Comparison of ENCODE assay signal across 9 cellular contexts in the genomic region with DNA sequence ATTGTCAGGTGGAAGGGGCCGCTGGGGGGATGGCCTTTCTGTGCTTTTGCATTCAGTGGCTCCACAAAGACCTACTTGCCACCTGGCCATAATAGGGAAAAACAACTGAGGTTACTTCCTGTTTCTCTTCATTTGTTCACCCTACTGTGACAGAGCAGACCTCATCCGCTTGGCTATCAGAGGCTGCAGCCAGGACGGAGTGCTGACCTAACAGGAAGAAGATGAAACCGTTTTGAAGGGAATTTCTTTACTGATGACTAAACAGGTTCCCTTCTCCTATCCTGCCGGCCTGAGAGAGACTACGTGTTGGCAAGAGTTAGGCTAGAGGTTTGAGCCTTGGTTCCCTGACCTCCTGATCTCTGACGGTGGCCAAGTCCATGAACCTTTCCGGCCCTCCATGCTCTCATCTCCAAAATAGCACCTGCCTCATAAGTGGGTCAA. TPM values are rescaled to one million over a fixed set of nuclear protein-coding genes. Genes with fewer than 3 reads are reported as not detected.
DNase-seq lines count a peak whose midpoint lies in the region; ATAC-seq and TF ChIP-seq lines count a peak whose summit lies in the region.
"Had no signal": no experiment of that assay in that cellular context is flagged by ENCODE, and none has a peak within 500 bp of the region (broad histone marks: within the 10 kb centered on the region; RNA-seq: fewer than 3 reads in every experiment).

No MANE protein-coding gene starts in this region.

- peak overlapping the region in 1 of 4 donors; percentile 53 for H3K27ac ChIP-seq in Peyer's patch
- peak overlapping the region; percentile 58 for H3K27ac ChIP-seq in neutrophil
- H3K27ac ChIP-seq in suprapubic skin = no peak overlapping the region

- H3K36me3 ChIP-seq in Peyer's patch (no peaks in the 10 kb centered on the region), neutrophil (no peaks in the 10 kb centered on the region), suprapubic skin (no peaks in the 10 kb centered on the region)

- peak; percentile 48 for DNase-seq in GM19240 (ENCODE audit: insufficient read length, low spot score)
- peak in 2 of 3 donors; percentile 74 to 76 for DNase-seq in Peyer's patch
- DNase-seq in activated CD8-positive, alpha-beta memory T cell treated with anti-CD3 and anti-CD28 coated beads, Interleukin-2, amount 50 U/mL, for 4 hours = no peak
- DNase-seq in inferior parietal cortex (ENCODE audit: extremely low spot score) = no peak
- no peak for DNase-seq in SW 1271 (lab: John Stamatoyannopoulos, UW)
- DNase-seq in suprapubic skin (ENCODE audit: low spot score in 2 of 2) = no peak

- H3K27me3 ChIP-seq in Peyer's patch (no peaks in the 10 kb centered on the region), neutrophil (peaks cover 28% of the 10 kb centered on the region), suprapubic skin (peaks cover 24% of the 10 kb centered on the region)

- peak; percentile 96 for ATAC-seq in HG02885 (IDR thresholded peaks at IDR 0.05; ENCODE audit: poor library complexity, unreplicated experiment)

- WGBS in suprapubic skin = 59% methylated on average over 8 of the region's 8 CpGs

- TF ChIP-seq POLR2A in Peyer's patch (IDR thresholded peaks at IDR 0.05) = no peak
- TF ChIP-seq POLR2A in suprapubic skin (IDR thresholded peaks at IDR 0.05) = no peak

- H3K9me3 ChIP-seq in Peyer's patch = no peaks in the 10 kb centered on the region
- no peaks in the 10 kb centered on the region for H3K9me3 ChIP-seq in neutrophil
- H3K9me3 ChIP-seq in suprapubic skin = no peaks in the 10 kb centered on the region

- TF ChIP-seq EP300 in suprapubic skin (IDR thresholded peaks at IDR 0.05) = no peak

- H3K4me3 ChIP-seq in Peyer's patch = no peak overlapping the region
- H3K4me3 ChIP-seq in neutrophil (ENCODE audit: low read depth in 1 of 2, low read length in 1 of 2) = no peak overlapping the region
- no peak overlapping the region for H3K4me3 ChIP-seq in suprapubic skin

- H3K4me1 ChIP-seq in Peyer's patch = no peaks in the 10 kb centered on the region
- peaks cover 9 to 11% of the 10 kb centered on the region in 2 experiments for H3K4me1 ChIP-seq in neutrophil (ENCODE audit: control insufficient read depth in 1 of 2, insufficient read depth in 1 of 2, low read depth in 1 of 2, low read length in 1 of 2)
- H3K4me1 ChIP-seq in suprapubic skin = no peaks in the 10 kb centered on the region

- TF ChIP-seq CTCF in Peyer's patch (IDR thresholded peaks at IDR 0.05) (no peak), neutrophil (IDR thresholded peaks at IDR 0.05) (no peak), suprapubic skin (IDR thresholded peaks at IDR 0.05) (no peak)

RNA-seq across cellular contexts. Expression of a gene that starts 21.3 kb away (rescaled TPM):
- total RNA-seq in Peyer's patch (not detected), suprapubic skin (not detected)
- total RNA-seq: LHCN-M2 had no signal

RNA-seq across cellular contexts. Expression of a gene that starts 55.5 kb away (rescaled TPM):
- total RNA-seq in Peyer's patch (10 to 100 TPM; 26.4 to 31.9 (median 28.2) TPM), suprapubic skin (10 to 100 TPM; 26.0 to 55.0 (median 33.2) TPM)

Comparison
In these comparisons a context has a peak if more than half of its experiments do, and no peak if none do; other contexts are left out.
1. DNase-seq: peak in GM19240 (single experiment) and Peyer's patch (2 of 3); none in activated CD8-positive, alpha-beta memory T cell treated with anti-CD3 and anti-CD28 coated beads, Interleukin-2, amount 50 U/mL, for 4 hours (single experiment), inferior parietal cortex (single experiment), SW 1271 (0 of 2) and suprapubic skin (0 of 2).